Comparison of ENCODE assay signal across 8 cellular contexts in genomic region chr18:57586243-57587049, GRCh38. TPM values are rescaled to one million over a fixed set of nuclear protein-coding genes. Genes with fewer than 3 reads are reported as not detected.
A peak's percentile ranks its signal among the peaks of the same experiment; 100 is the strongest.
DNase-seq lines count a peak whose midpoint lies in the region; ATAC-seq, FAIRE-seq and TF ChIP-seq lines count a peak whose summit lies in the region.

FECH (minus strand) TSS chr18:57586702; CDS start chr18:57586620, 82 bp downstream.

- H3K36me3 Mint-ChIP-seq in dendritic cell treated with granulocyte-macrophage colony-stimulating factor and Interleukin-4, amounts not matched to agents 40 ng/mL and 50 ng/mL, for 4 days (ENCODE audit: low read depth) = peaks cover 19% of the 10 kb centered on the region

- peak within 1 kb of the TSS; percentile 93 for H3K4me3 Mint-ChIP-seq in dendritic cell treated with granulocyte-macrophage colony-stimulating factor and Interleukin-4, amounts not matched to agents 40 ng/mL and 50 ng/mL, for 4 days

- TF ChIP-seq EP300 in A549 (IDR thresholded peaks at IDR 0.05) (no peak), HepG2 (IDR thresholded peaks at IDR 0.05; ENCODE audit: low read depth in 2 of 2, low read length in 2 of 2) (0 out of 4 replicates have a peak, but pooled peaks of 1 of the 2 experiments have one; percentile 24), HepG2 (CRISPR knock-in tag; IDR thresholded peaks at IDR 0.05; ENCODE audit: borderline replicate concordance) (no peak)

- in situ Hi-C loops in HepG2 (cut with HindIII; ENCODE audit: extremely low pct_ligation_motif_present, low pct_unique_long_range_greater_than_20kb) = no loop called here

- H3K27ac ChIP-seq in A549 (peak within 1 kb of the TSS; percentile 94 to 97), HepG2 (ENCODE audit: extremely low read length, insufficient read depth, low read length) (peak within 1 kb of the TSS; percentile 58)

- H2AFZ ChIP-seq in HepG2 (ENCODE audit: low read length) = peak within 1 kb of the TSS; percentile 49

- H3K27me3 Mint-ChIP-seq in dendritic cell treated with granulocyte-macrophage colony-stimulating factor and Interleukin-4, amounts not matched to agents 40 ng/mL and 50 ng/mL, for 4 days = no peaks in the 10 kb centered on the region

- H3K36me3 ChIP-seq in HepG2 (replicated peaks in 1 of 2; ENCODE audit: control insufficient read depth in 1 of 2, insufficient read depth in 2 of 2, low read length in 2 of 2) = no peaks in the 10 kb centered on the region; a peak in 1 of 5 replicates

- CTCF ChIA-PET in A549 (lab: Yijun Ruan, JAX) = no interaction called here
- CTCF ChIA-PET in HepG2 (lab: Yijun Ruan, JAX; ENCODE audit: low intra/inter-chr PET ratio, low total read pairs) = no interaction called here

- H3K4me3 ChIP-seq in A549 (peak within 1 kb of the TSS; percentile 94), HepG2 (replicated peaks in 1 of 3; ENCODE audit: insufficient read depth in 1 of 3, low read depth in 2 of 3, low read length in 3 of 3) (peak within 1 kb of the TSS; percentile 70 to 85 (median 81))

- intact Hi-C loops in dendritic cell treated with granulocyte-macrophage colony-stimulating factor and Interleukin-4, amounts not matched to agents 40 ng/mL and 50 ng/mL, for 4 days (cut with micrococcal nuclease) = loop anchor here (2.0 kb wide), 1 partner anchor 34 kb away; the partner anchor contains the start of gene NARS1
- intact Hi-C loops in HepG2 (cut with micrococcal nuclease; ENCODE audit: unreplicated experiment) = no loop called here

- TF ChIP-seq CTCF in A549 (IDR thresholded peaks at IDR 0.05) (no peak), HepG2 (CRISPR knock-in tag; IDR thresholded peaks at IDR 0.05) (no peak)

- H3K4me1 ChIP-seq in A549 (peaks cover 14% of the 10 kb centered on the region), HepG2 (ENCODE audit: insufficient read depth, low read length) (peaks cover 13% of the 10 kb centered on the region)

- H4K20me1 ChIP-seq in HepG2 (ENCODE audit: insufficient read depth, low read length) = no peaks in the 10 kb centered on the region

- peak within 1 kb of the TSS; percentile 73 for H3K9ac ChIP-seq in HepG2 (ENCODE audit: insufficient read depth, low read depth, low read length)

- TSS peak; percentile 51 for BruUV-seq in HepG2 (replicated peaks; lab: Mats Ljungman, UMichigan)

- H3K27ac Mint-ChIP-seq in dendritic cell treated with granulocyte-macrophage colony-stimulating factor and Interleukin-4, amounts not matched to agents 40 ng/mL and 50 ng/mL, for 4 days = peak within 1 kb of the TSS; percentile 89

- WGBS in A549 (ENCODE audit: missing lambda C conversion rate) = 2% methylated on average over 19 of the region's 80 CpGs
- WGBS in HepG2 (ENCODE audit: low lambda C conversion rate) = 5% methylated on average over 6 of the region's 80 CpGs

- TF ChIP-seq POLR2A in A549 (IDR thresholded peaks at IDR 0.05; ENCODE audit: low read length) (peak; percentile 82), HepG2 (IDR thresholded peaks at IDR 0.05; ENCODE audit: insufficient read depth in 1 of 2, low read depth in 2 of 2, low read length in 2 of 2) (peak; percentile 58 to 77)

- FAIRE-seq in A549 (lab: Jason Lieb, UNC) (no peak), HepG2 (lab: Jason Lieb, UNC) (no peak)

- H3K4me1 Mint-ChIP-seq in dendritic cell treated with granulocyte-macrophage colony-stimulating factor and Interleukin-4, amounts not matched to agents 40 ng/mL and 50 ng/mL, for 4 days (ENCODE audit: low read depth) = peaks cover 25% of the 10 kb centered on the region

- H3K27me3 ChIP-seq in HepG2 (ENCODE audit: control insufficient read depth in 1 of 2, insufficient read depth in 2 of 2, low read length in 2 of 2) = no peaks in the 10 kb centered on the region

- H3K9me3 Mint-ChIP-seq in dendritic cell treated with granulocyte-macrophage colony-stimulating factor and Interleukin-4, amounts not matched to agents 40 ng/mL and 50 ng/mL, for 4 days = no peaks in the 10 kb centered on the region

- peak; percentile 40 to 70 for DNase-seq in A549 (ENCODE audit: low read depth in 1 of 2, low spot score in 1 of 2)
- peak; percentile 18 for DNase-seq in NCI-H345 treated with DMSO at 0.1 percent for 48 hours (lab: John Stamatoyannopoulos, UW; ENCODE audit: unreplicated experiment)
- DNase-seq in activated CD4-positive, alpha-beta T cell treated with anti-CD3 and anti-CD28 coated beads, Interleukin-2, amount 50 U/mL, for 1 hour = peak; percentile 56
- peak; percentile 35 for DNase-seq in HepG2 (ENCODE audit: low spot score)
- DNase-seq in stimulated activated CD4-positive, alpha-beta T cell treated with anti-CD3 and anti-CD28 coated beads, Interleukin-4, amount 100 ng/mL, for 1 hour = peak; percentile 69

- no peaks in the 10 kb centered on the region for H3K9me3 ChIP-seq in A549
- no peaks in the 10 kb centered on the region for H3K9me3 ChIP-seq in HepG2 (ENCODE audit: low read length)

- POLR2A ChIA-PET in A549 (lab: Yijun Ruan, JAX) (no interaction called here), HepG2 (lab: Yijun Ruan, JAX) (no interaction called here)

- peak; percentile 89 to 93 for ATAC-seq in A549
- peak; percentile 79 for ATAC-seq in GM18519 (IDR thresholded peaks at IDR 0.05; ENCODE audit: low FRiP score, unreplicated experiment)
- peak; percentile 94 for ATAC-seq in HG03039 (IDR thresholded peaks at IDR 0.05; ENCODE audit: unreplicated experiment)
- peak; percentile 91 for ATAC-seq in HepG2

- no peaks in the 10 kb centered on the region for H3K79me2 ChIP-seq in HepG2 (ENCODE audit: insufficient read depth, low read length)

- H3K4me2 ChIP-seq in A549 = peak within 1 kb of the TSS; percentile 93
- peak within 1 kb of the TSS; percentile 91 for H3K4me2 ChIP-seq in HepG2 (ENCODE audit: low read depth, low read length)

- TF ChIP-seq RAD21 in A549 (conservative IDR thresholded peaks at IDR 0.05 in 1 of 2, IDR thresholded peaks at IDR 0.05 in 1 of 2) (no peak), HepG2 (CRISPR knock-in tag; IDR thresholded peaks at IDR 0.05) (peak; percentile 36; the same call in 1 of the 2 replicates)

TF ChIP-seq in A549, 52 proteins besides CTCF, POLR2A, EP300 and RAD21 (continues in another document):
- TF ChIP-seq ZSCAN20 (CRISPR knock-in tag; IDR thresholded peaks at IDR 0.05) (no peak), EHMT2 (IDR thresholded peaks at IDR 0.05; ENCODE audit: low read depth) (no peak), MAFK (IDR thresholded peaks at IDR 0.05; ENCODE audit: partially characterized antibody) (peak; percentile 99), SREBF2 (IDR thresholded peaks at IDR 0.05) (no peak), MYC (IDR thresholded peaks at IDR 0.05; ENCODE audit: borderline replicate concordance, low read length) (no peak)

TF ChIP-seq in HepG2, 621 proteins besides CTCF, POLR2A, EP300 and RAD21 (continues in another document):
- peak; percentile 74; the same call in 1 of the 2 replicates for TF ChIP-seq ZNF790 (CRISPR knock-in tag; IDR thresholded peaks at IDR 0.05; ENCODE audit: borderline replicate concordance)
- TF ChIP-seq, protein P1, sequence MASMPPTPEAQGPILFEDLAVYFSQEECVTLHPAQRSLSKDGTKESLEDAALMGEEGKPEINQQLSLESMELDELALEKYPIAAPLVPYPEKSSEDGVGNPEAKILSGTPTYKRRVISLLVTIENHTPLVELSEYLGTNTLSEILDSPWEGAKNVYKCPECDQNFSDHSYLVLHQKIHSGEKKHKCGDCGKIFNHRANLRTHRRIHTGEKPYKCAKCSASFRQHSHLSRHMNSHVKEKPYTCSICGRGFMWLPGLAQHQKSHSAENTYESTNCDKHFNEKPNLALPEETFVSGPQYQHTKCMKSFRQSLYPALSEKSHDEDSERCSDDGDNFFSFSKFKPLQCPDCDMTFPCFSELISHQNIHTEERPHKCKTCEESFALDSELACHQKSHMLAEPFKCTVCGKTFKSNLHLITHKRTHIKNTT (CRISPR knock-in tag; IDR thresholded peaks at IDR 0.05) = no peak
- TF ChIP-seq ZKSCAN1 (IDR thresholded peaks at IDR 0.05; ENCODE audit: low read length) = no peak
- TF ChIP-seq ZNF547 (CRISPR knock-in tag; IDR thresholded peaks at IDR 0.05) = peak; percentile 88
- TF ChIP-seq ZNF44 (CRISPR knock-in tag; IDR thresholded peaks at IDR 0.05) = 0 out of 2 replicates have a peak, but pooled peaks have one; percentile 40
- 0 out of 2 replicates have a peak, but pooled peaks have one; percentile 67 for TF ChIP-seq ZNF709 (CRISPR knock-in tag; IDR thresholded peaks at IDR 0.05)
- peak; percentile 76; the same call in 1 of the 2 replicates for TF ChIP-seq ZNF225 (CRISPR knock-in tag; IDR thresholded peaks at IDR 0.05)
- TF ChIP-seq ZNF773 (CRISPR knock-in tag; IDR thresholded peaks at IDR 0.05; ENCODE audit: borderline replicate concordance) = peak; percentile 15; the same call in 1 of the 2 replicates

RNA-seq across cellular contexts. Expression of gene FECH, which starts in this region (rescaled TPM):
- polyA plus RNA-seq in A549 (2011; rRNA removed) (71.2 and 75.6 TPM in 2 replicates), A549 (2017; fragmentation: RNase III; extraction: RNeasy Plus Mini Kit Qiagen cat#74134 plus additional on column Dnase treatment) (40.6 to 45.1 TPM (median 41.3 TPM) in 3 replicates), HepG2 (2011; rRNA removed) (14.7 and 16.4 TPM in 2 replicates)
- polyA plus RNA-seq in A549 (2012; cell fraction: cytosol; rRNA removed) = 50.4 and 63.1 TPM in 2 replicates
- polyA plus RNA-seq in A549 (2012; cell fraction: nucleus; rRNA removed) = 24.9 and 43.9 TPM in 2 replicates
- polyA minus RNA-seq in A549 (2011; rRNA and poly(A)+ RNA removed) = 46.2 and 47.9 TPM in 2 replicates
- 21.9 and 29.1 TPM in 2 replicates for total RNA-seq in HepG2 (2016; rRNA removed; fragmentation: Illumina TruSeq; extraction: Trizol)
- 2.8 and 3.2 TPM in 2 replicates for total RNA-seq in HepG2 (2016; cell fraction: cytosol; rRNA removed; fragmentation: Illumina TruSeq; extraction: Trizol; ENCODE audit: low read depth)
- total RNA-seq in HepG2 (2016; cell fraction: insoluble cytoplasmic fraction; rRNA removed; fragmentation: Illumina TruSeq; extraction: Trizol) = 23.3 and 28.6 TPM in 2 replicates
- 9.2 and 9.7 TPM in 2 replicates for total RNA-seq in HepG2 (2016; cell fraction: membrane; rRNA removed; fragmentation: Illumina TruSeq; extraction: Trizol)
- total RNA-seq in HepG2 (2016; cell fraction: nucleus; rRNA removed; fragmentation: Illumina TruSeq; extraction: Trizol) = 10.9 and 11.0 TPM in 2 replicates
- polyA plus RNA-seq in HepG2 (2011; cell fraction: cytosol; rRNA removed) = 14.1 and 16.3 TPM in 2 replicates
- 5.4 and 9.2 TPM in 2 replicates for polyA plus RNA-seq in HepG2 (2011; cell fraction: nucleus; rRNA removed)
- 10.4 and 11.0 TPM in 2 replicates for polyA plus RNA-seq in HepG2 (2012)
- polyA plus RNA-seq in HepG2 (2016; cell fraction: cytosol; fragmentation: Illumina TruSeq; extraction: Trizol; ENCODE audit: low read depth) = 2.7 and 3.8 TPM in 2 replicates
- polyA plus RNA-seq in HepG2 (2016; cell fraction: insoluble cytoplasmic fraction; fragmentation: Illumina TruSeq; extraction: Trizol; ENCODE audit: low read depth) = 26.1 and 27.9 TPM in 2 replicates
- polyA plus RNA-seq in HepG2 (2016; cell fraction: membrane; fragmentation: Illumina TruSeq; extraction: Trizol; ENCODE audit: low read depth) = 7.3 and 7.4 TPM in 2 replicates
- polyA plus RNA-seq in HepG2 (2016; cell fraction: nucleus; fragmentation: Illumina TruSeq; extraction: Trizol; ENCODE audit: insufficient read depth, low read depth) = 16.2 and 16.7 TPM in 2 replicates
- 15.9 and 39.3 TPM in 2 replicates for polyA minus RNA-seq in HepG2 (2011; rRNA and poly(A)+ RNA removed; ENCODE audit: low replicate concordance)
- 12.3 and 14.0 TPM in 2 replicates for polyA minus RNA-seq in HepG2 (2011; cell fraction: cytosol; rRNA and poly(A)+ RNA removed)
- 8.2 and 9.6 TPM in 2 replicates for polyA minus RNA-seq in HepG2 (2011; cell fraction: nucleus; rRNA and poly(A)+ RNA removed)

Comparison
In these comparisons a context has a peak if more than half of its experiments do, and no peak if none do; other contexts are left out.
1. Peak in every context shown above with its lines: DNase-seq, ATAC-seq, H3K4me3 ChIP-seq and H3K27ac ChIP-seq.
2. DNase-seq: peak in every context shown above with its lines; median percentile 69 in stimulated activated CD4-positive, alpha-beta T cell treated with anti-CD3 and anti-CD28 coated beads, Interleukin-4, amount 100 ng/mL, for 1 hour; 56 in activated CD4-positive, alpha-beta T cell treated with anti-CD3 and anti-CD28 coated beads, Interleukin-2, amount 50 U/mL, for 1 hour; 55 in A549; 35 in HepG2; 18 in NCI-H345 treated with DMSO at 0.1 percent for 48 hours.